In the genomic region with DNA sequence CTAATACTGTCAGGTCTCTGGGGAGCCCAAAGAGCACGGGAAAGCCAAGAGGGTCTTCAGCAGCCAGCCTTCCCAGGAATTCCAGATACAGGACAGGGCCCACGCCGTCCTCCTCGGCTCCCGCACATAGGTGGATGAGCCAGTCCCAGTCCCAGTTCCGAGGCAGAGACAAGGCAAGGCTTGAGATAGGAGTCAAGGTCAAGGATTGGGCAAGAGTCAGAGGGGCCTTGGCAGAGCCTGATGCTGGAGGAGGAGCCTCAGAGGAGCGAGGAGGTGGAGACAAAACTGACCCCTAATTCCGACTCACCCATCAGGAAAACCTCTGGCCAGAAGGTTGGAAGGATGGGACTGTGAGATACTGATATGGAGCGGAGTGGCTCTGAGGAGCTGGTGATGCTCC, we compare ENCODE assay signal across 1 cellular context.
TF ChIP-seq lines count a peak whose summit lies in the region.

No MANE protein-coding gene starts in this region.

TF ChIP-seq in K562, 482 proteins besides CTCF, POLR2A, EP300 and RAD21:
- no peak for TF ChIP-seq ZNF23 (CRISPR knock-in tag; IDR thresholded peaks at IDR 0.05)
- no peak for TF ChIP-seq KAT8 (IDR thresholded peaks at IDR 0.05; ENCODE audit: low read depth)
- no peak for TF ChIP-seq TCF7L2 (IDR thresholded peaks at IDR 0.05; ENCODE audit: low read depth, low read length)
- TF ChIP-seq CAMTA2 (CRISPR knock-in tag; conservative IDR thresholded peaks at IDR 0.05): no peak
- peak; percentile 26; the same call in 1 of the 2 replicates for TF ChIP-seq CEBPB (tag; IDR thresholded peaks at IDR 0.05)
- no peak for TF ChIP-seq U2AF1 (optimal IDR thresholded peaks at IDR 0.05; ENCODE audit: low read depth, low read length)
- TF ChIP-seq HDAC3 (IDR thresholded peaks at IDR 0.05; ENCODE audit: borderline replicate concordance, partially characterized antibody): no peak
- no peak for TF ChIP-seq ZNF134 (CRISPR knock-in tag; conservative IDR thresholded peaks at IDR 0.05)
- TF ChIP-seq PHTF2 (CRISPR knock-in tag; IDR thresholded peaks at IDR 0.05): no peak
- TF ChIP-seq CEBPG (CRISPR knock-in tag; IDR thresholded peaks at IDR 0.05): no peak
- 0 out of 4 replicates have a peak, but pooled peaks of 1 of the 2 experiments have one; percentile 24 for TF ChIP-seq CEBPG (tag; conservative IDR thresholded peaks at IDR 0.05 in 1 of 2, IDR thresholded peaks at IDR 0.05 in 1 of 2)
- no peak for TF ChIP-seq TFAM (CRISPR knock-in tag; conservative IDR thresholded peaks at IDR 0.05)
